In the genomic region with DNA sequence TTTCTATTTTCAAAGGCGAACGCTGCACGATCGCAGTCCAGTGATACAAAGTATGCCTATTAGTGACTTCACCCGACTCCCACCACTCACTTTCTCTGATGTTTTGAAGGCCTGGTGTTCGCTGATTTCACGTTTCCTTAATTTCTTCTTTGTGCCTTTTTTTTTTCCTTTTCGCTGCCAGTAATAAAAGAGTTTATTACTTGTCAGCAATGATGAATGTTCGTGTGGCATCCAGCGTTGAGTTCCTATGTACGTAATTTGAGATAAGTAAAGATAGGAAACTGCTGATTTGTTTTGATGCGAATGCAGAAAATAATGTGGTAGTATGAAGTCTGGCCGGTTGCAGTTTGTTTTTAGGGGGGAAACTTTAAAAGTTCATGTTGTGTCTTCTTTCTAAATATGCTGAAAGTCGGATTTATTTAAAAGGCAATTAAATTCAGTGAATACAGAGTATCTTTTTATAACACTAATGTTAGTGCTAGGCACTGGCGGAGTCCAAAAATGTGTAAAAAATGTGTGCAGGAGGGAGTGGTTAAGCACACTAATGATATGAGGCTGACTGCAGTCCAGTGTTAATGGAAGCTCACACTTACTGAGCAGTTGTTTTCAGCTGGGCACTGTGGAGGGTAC, we compare ENCODE assay signal across 8 cellular contexts. TPM values are rescaled to one million over a fixed set of nuclear protein-coding genes. Genes with fewer than 3 reads are reported as not detected.
DNase-seq lines count a peak whose midpoint lies in the region; ATAC-seq, FAIRE-seq and TF ChIP-seq lines count a peak whose summit lies in the region.

No MANE protein-coding gene starts in this region.

- peak overlapping the region; percentile 76 for H3K4me2 ChIP-seq in DND-41 (ENCODE audit: insufficient read depth, low read length)
- H3K4me2 ChIP-seq in keratinocyte (ENCODE audit: control insufficient read depth, extremely low read depth, insufficient read depth, low read depth, low read length) = peak overlapping the region; percentile 78

- H4K20me1 ChIP-seq in DND-41 (ENCODE audit: insufficient read depth, low read length) (no peaks in the 10 kb centered on the region), keratinocyte (ENCODE audit: control insufficient read depth, extremely low read depth, insufficient read depth, low read length) (no peaks in the 10 kb centered on the region)

- peaks cover 3% of the 10 kb centered on the region for H3K9me1 ChIP-seq in keratinocyte (ENCODE audit: control insufficient read depth, extremely low read depth, insufficient read depth, low read length)

- no peaks in the 10 kb centered on the region for H3K9me3 Mint-ChIP-seq in stimulated activated naive CD8-positive, alpha-beta T cell treated with anti-CD3 and anti-CD28 coated beads, Interleukin-15, amount 100 ng/mL, for 72 hours

- no peaks in the 10 kb centered on the region for H3K36me3 ChIP-seq in DND-41 (ENCODE audit: insufficient read depth, low read length)
- no peaks in the 10 kb centered on the region for H3K36me3 ChIP-seq in keratinocyte (ENCODE audit: control insufficient read depth in 2 of 2, extremely low read depth in 1 of 2, insufficient read depth in 2 of 2, low read length in 2 of 2)

- DNase-seq in DND-41 (no peak), LoVo (ENCODE audit: low spot score) (peak; percentile 20), astrocyte of the spinal cord (ENCODE audit: low read depth, low spot score) (peak; percentile 36), keratinocyte (ENCODE audit: low read depth, low spot score) (no peak), NCI-H1048 (lab: John Stamatoyannopoulos, UW) (no peak), GDM1 (lab: John Stamatoyannopoulos, UW) (no peak)
- DNase-seq in stimulated activated naive CD8-positive, alpha-beta T cell treated with anti-CD3 and anti-CD28 coated beads, Interleukin-15, amount 100 ng/mL, for 72 hours = no peak

- H3K4me1 ChIP-seq in DND-41 (ENCODE audit: insufficient read depth, low read length) (peaks cover 28% of the 10 kb centered on the region), keratinocyte (ENCODE audit: control insufficient read depth, extremely low read depth, insufficient read depth, low read length) (peaks cover 13% of the 10 kb centered on the region)

- ATAC-seq in DND-41 (ENCODE audit: insufficient read depth, low read depth) (no peak), GM21423 (IDR thresholded peaks at IDR 0.05; ENCODE audit: unreplicated experiment) (no peak)
- ATAC-seq in stimulated activated naive CD8-positive, alpha-beta T cell treated with anti-CD3 and anti-CD28 coated beads, Interleukin-15, amount 100 ng/mL, for 72 hours = no peak

- H3K79me2 ChIP-seq in DND-41 (ENCODE audit: insufficient read depth, low read length) (peaks cover 53% of the 10 kb centered on the region), keratinocyte (ENCODE audit: control insufficient read depth, insufficient read depth, low read length) (peaks cover 46% of the 10 kb centered on the region)

- H3K27me3 ChIP-seq in DND-41 (ENCODE audit: insufficient read depth, low read length, poor library complexity) = no peaks in the 10 kb centered on the region
- no peaks in the 10 kb centered on the region for H3K27me3 ChIP-seq in keratinocyte (ENCODE audit: control insufficient read depth, extremely low read depth, insufficient read depth, low read length)

- H3K27ac ChIP-seq in DND-41 (ENCODE audit: low read length) = peak overlapping the region; percentile 80
- H3K27ac ChIP-seq in keratinocyte (ENCODE audit: control insufficient read depth, insufficient read depth, low read length) = peak overlapping the region; percentile 86

- no peak for FAIRE-seq in keratinocyte (lab: Jason Lieb, UNC)

- H3K9ac ChIP-seq in DND-41 (ENCODE audit: low read depth, low read length) (peak overlapping the region; percentile 69), keratinocyte (ENCODE audit: control insufficient read depth, extremely low read depth, insufficient read depth, low read length) (peak overlapping the region; percentile 91)

- H2AFZ ChIP-seq in DND-41 (ENCODE audit: low read depth, low read length) = peak overlapping the region; percentile 92
- peak overlapping the region; percentile 89 for H2AFZ ChIP-seq in keratinocyte (ENCODE audit: control insufficient read depth, low read length)

- TF ChIP-seq CTCF in DND-41 (IDR thresholded peaks at IDR 0.05; ENCODE audit: borderline replicate concordance, extremely low read depth, low read length, poor library complexity, severe bottlenecking) = no peak
- no peak for TF ChIP-seq CTCF in astrocyte of the spinal cord (IDR thresholded peaks at IDR 0.05; ENCODE audit: low read depth, low read length)
- TF ChIP-seq CTCF in keratinocyte (optimal IDR thresholded peaks at IDR 0.05 in 1 of 3, IDR thresholded peaks at IDR 0.05 in 1 of 3, conservative IDR thresholded peaks at IDR 0.05 in 1 of 3; ENCODE audit: extremely low read depth in 1 of 3, insufficient read depth in 2 of 3, low read length in 3 of 3) = no peak

- H3K27me3 Mint-ChIP-seq in stimulated activated naive CD8-positive, alpha-beta T cell treated with anti-CD3 and anti-CD28 coated beads, Interleukin-15, amount 100 ng/mL, for 72 hours = peaks cover 11% of the 10 kb centered on the region

- peak overlapping the region; percentile 71 to 82 for H3K4me3 ChIP-seq in DND-41 (ENCODE audit: low read depth in 1 of 2, low read length in 2 of 2)
- H3K4me3 ChIP-seq in astrocyte of the spinal cord (ENCODE audit: low read depth, low read length) = peak overlapping the region; percentile 72
- H3K4me3 ChIP-seq in keratinocyte (ENCODE audit: control insufficient read depth in 2 of 3, extremely low read depth in 1 of 3, insufficient read depth in 2 of 3, low read depth in 1 of 3, low read length in 3 of 3) = peak overlapping the region; percentile 83 to 87 (median 86)

- no peaks in the 10 kb centered on the region for H3K9me3 ChIP-seq in DND-41 (ENCODE audit: insufficient read depth, low read length, severe bottlenecking)
- H3K9me3 ChIP-seq in keratinocyte (ENCODE audit: control insufficient read depth, low read depth, low read length) = no peaks in the 10 kb centered on the region

- H3K4me1 Mint-ChIP-seq in stimulated activated naive CD8-positive, alpha-beta T cell treated with anti-CD3 and anti-CD28 coated beads, Interleukin-15, amount 100 ng/mL, for 72 hours = peaks cover 40% of the 10 kb centered on the region

- peak overlapping the region; percentile 81 to 90 for H3K4me3 Mint-ChIP-seq in stimulated activated naive CD8-positive, alpha-beta T cell treated with anti-CD3 and anti-CD28 coated beads, Interleukin-15, amount 100 ng/mL, for 72 hours

- H3K27ac Mint-ChIP-seq in stimulated activated naive CD8-positive, alpha-beta T cell treated with anti-CD3 and anti-CD28 coated beads, Interleukin-15, amount 100 ng/mL, for 72 hours = peak overlapping the region in 1 of 2 donors; percentile 73

- in situ Hi-C loops in astrocyte of the spinal cord (cut with HindIII; ENCODE audit: low sequenced_read_pairs) = no loop called here

- dilution Hi-C loops in keratinocyte (cut with MboI; ENCODE audit: extremely low pct_ligation_motif_present, low sequenced_read_pairs) = no loop called here

RNA-seq across cellular contexts. Expression of a gene that starts 0.8 kb away (rescaled TPM):
- 5.7 to 11.7 TPM (median 10.1 TPM) in 3 replicates for polyA plus RNA-seq in keratinocyte
- polyA plus RNA-seq in keratinocyte (2011; ENCODE audit: low read depth) = 25.4 TPM
- polyA plus RNA-seq in keratinocyte (2011; cell fraction: cytosol; rRNA removed) = 8.0 and 13.9 TPM in 2 replicates
- 5.3 and 5.7 TPM in 2 replicates for polyA plus RNA-seq in keratinocyte (2011; cell fraction: nucleus; rRNA removed)
- polyA plus RNA-seq in keratinocyte (2012; ENCODE audit: low replicate concordance) = 10.3 and 11.8 TPM in 2 replicates
- polyA minus RNA-seq in keratinocyte = 2.0 to 4.3 TPM (median 2.5 TPM) in 3 replicates
- polyA minus RNA-seq in keratinocyte (2011; cell fraction: cytosol; rRNA and poly(A)+ RNA removed) = 4.8 TPM
- 2.8 and 4.3 TPM in 2 replicates for polyA minus RNA-seq in keratinocyte (2011; cell fraction: nucleus; rRNA and poly(A)+ RNA removed)

RNA-seq across cellular contexts. Expression of a gene that starts 14.2 kb away (rescaled TPM):
- 2.7 to 4.4 TPM (median 3.6 TPM) in 3 replicates for polyA plus RNA-seq in keratinocyte
- polyA plus RNA-seq in keratinocyte (2011; ENCODE audit: low read depth) = 26.2 TPM
- 1.1 and 2.4 TPM in 2 replicates for polyA plus RNA-seq in keratinocyte (2011; cell fraction: cytosol; rRNA removed)
- 4.9 and 7.3 TPM in 2 replicates for polyA plus RNA-seq in keratinocyte (2011; cell fraction: nucleus; rRNA removed)
- polyA plus RNA-seq in keratinocyte (2012; ENCODE audit: low replicate concordance) = 2.7 and 6.5 TPM in 2 replicates
- 1.5 to 13.6 TPM (median 5.8 TPM) in 3 replicates for polyA minus RNA-seq in keratinocyte
- polyA minus RNA-seq in keratinocyte (2011; cell fraction: cytosol; rRNA and poly(A)+ RNA removed) = 3.3 TPM
- polyA minus RNA-seq in keratinocyte (2011; cell fraction: nucleus; rRNA and poly(A)+ RNA removed) = 17.6 and 35.5 TPM in 2 replicates

Comparison
In these comparisons a context has a peak if more than half of its experiments do, and no peak if none do; other contexts are left out.
1. DNase-seq: peak in LoVo (single experiment) and astrocyte of the spinal cord (single experiment); none in DND-41 (single experiment), keratinocyte (single experiment), stimulated activated naive CD8-positive, alpha-beta T cell treated with anti-CD3 and anti-CD28 coated beads, Interleukin-15, amount 100 ng/mL, for 72 hours (0 of 2), NCI-H1048 (single experiment) and GDM1 (single experiment).
2. Peak in every context shown above with its lines, with median percentiles within 50 percentile points of each other: H3K4me3 ChIP-seq.